Comparison of ENCODE assay signal across 1 cellular context in genomic region chr6:7261030-7261841, GRCh38.
TF ChIP-seq lines count a peak whose summit lies in the region.

No MANE protein-coding gene starts in this region.

TF ChIP-seq in K562, 482 proteins besides CTCF, POLR2A, EP300 and RAD21 (continued from another document and continues in another):
- TF ChIP-seq CAMTA2 (CRISPR knock-in tag; conservative IDR thresholded peaks at IDR 0.05) (no peak), RHOXF2B (CRISPR knock-in tag; conservative IDR thresholded peaks at IDR 0.05) (no peak), ESRRA (IDR thresholded peaks at IDR 0.05; ENCODE audit: borderline replicate concordance, low read depth) (peak; percentile 33; the same call in 1 of the 2 replicates), ZNF121 (CRISPR knock-in tag; conservative IDR thresholded peaks at IDR 0.05) (no peak), ARHGAP35 (IDR thresholded peaks at IDR 0.05; ENCODE audit: partially characterized antibody) (no peak), SMARCB1 (IDR thresholded peaks at IDR 0.05; ENCODE audit: insufficient read length, low read depth) (no peak), NKRF (IDR thresholded peaks at IDR 0.05; ENCODE audit: borderline replicate concordance) (no peak), ZNF696 (CRISPR knock-in tag; conservative IDR thresholded peaks at IDR 0.05) (no peak), SPI1 (IDR thresholded peaks at IDR 0.05; ENCODE audit: borderline replicate concordance, low read depth, low read length) (no peak), TARDBP (IDR thresholded peaks at IDR 0.05) (no peak), MCM3 (IDR thresholded peaks at IDR 0.05) (no peak), BHLHE40 (IDR thresholded peaks at IDR 0.05; ENCODE audit: low read length) (no peak), MIER1 (IDR thresholded peaks at IDR 0.05; ENCODE audit: low read depth) (no peak), ZNF75A (CRISPR knock-in tag; IDR thresholded peaks at IDR 0.05) (no peak), HNRNPK (IDR thresholded peaks at IDR 0.05; ENCODE audit: low read depth, low read length, poor library complexity, severe bottlenecking) (no peak), ZFP30 (CRISPR knock-in tag; IDR thresholded peaks at IDR 0.05; ENCODE audit: borderline replicate concordance) (no peak), HINFP (tag; conservative IDR thresholded peaks at IDR 0.05; ENCODE audit: low read depth) (0 out of 2 replicates have a peak, but pooled peaks have one; percentile 27), ZNF695 (CRISPR knock-in tag; IDR thresholded peaks at IDR 0.05) (no peak), DNMT1 (IDR thresholded peaks at IDR 0.05) (no peak), PHF20 (IDR thresholded peaks at IDR 0.05; ENCODE audit: partially characterized antibody) (peak; percentile 32), NFATC3 (IDR thresholded peaks at IDR 0.05) (no peak), ARID2 (IDR thresholded peaks at IDR 0.05) (no peak), U2AF2 (optimal IDR thresholded peaks at IDR 0.05; ENCODE audit: low read depth, low read length) (no peak), TAF15 (IDR thresholded peaks at IDR 0.05; ENCODE audit: low read depth, low read length) (no peak), ZNF165 (CRISPR knock-in tag; IDR thresholded peaks at IDR 0.05; ENCODE audit: borderline replicate concordance) (no peak), MITF (IDR thresholded peaks at IDR 0.05) (no peak), EP400 (IDR thresholded peaks at IDR 0.05) (no peak), PCBP2 (IDR thresholded peaks at IDR 0.05; ENCODE audit: low read depth, low read length, poor library complexity, severe bottlenecking) (no peak), SLC30A9 (CRISPR knock-in tag; IDR thresholded peaks at IDR 0.05) (no peak), ZNF274 (IDR thresholded peaks at IDR 0.05; ENCODE audit: borderline replicate concordance, low read depth, low read length) (no peak), BRCA1 (IDR thresholded peaks at IDR 0.05) (no peak), BRCA1 (CRISPR knock-in tag; IDR thresholded peaks at IDR 0.05) (no peak), IFI16 (CRISPR knock-in tag; IDR thresholded peaks at IDR 0.05) (no peak), ZNF184 (CRISPR knock-in tag; IDR thresholded peaks at IDR 0.05) (no peak), CBX2 (IDR thresholded peaks at IDR 0.05; ENCODE audit: insufficient read depth, low read length, poor library complexity, severe bottlenecking) (no peak), MEF2A (IDR thresholded peaks at IDR 0.05; ENCODE audit: control insufficient read depth, low read depth, low read length) (no peak), ZNF707 (CRISPR knock-in tag; conservative IDR thresholded peaks at IDR 0.05) (no peak), SFPQ (IDR thresholded peaks at IDR 0.05; ENCODE audit: low read depth, low read length) (no peak), SMAD2 (IDR thresholded peaks at IDR 0.05; ENCODE audit: low read depth, low read length) (no peak), PTRF (tag; IDR thresholded peaks at IDR 0.05) (no peak), ZNF511 (CRISPR knock-in tag; IDR thresholded peaks at IDR 0.05) (no peak), BDP1 (IDR thresholded peaks at IDR 0.05; ENCODE audit: insufficient read depth, insufficient read length) (no peak), RNF2 (IDR thresholded peaks at IDR 0.05) (no peak), DPF2 (IDR thresholded peaks at IDR 0.05) (peak; percentile 13; the same call in 1 of the 2 replicates), NUFIP1 (IDR thresholded peaks at IDR 0.05; ENCODE audit: partially characterized antibody) (no peak), TRIM24 (IDR thresholded peaks at IDR 0.05) (no peak), FOS (IDR thresholded peaks at IDR 0.05; ENCODE audit: extremely low read depth, insufficient read length) (no peak), PTBP1 (IDR thresholded peaks at IDR 0.05; ENCODE audit: low read depth, low read length) (no peak), POLR3G (IDR thresholded peaks at IDR 0.05; ENCODE audit: extremely low read depth, insufficient read length, insufficient replicate concordance) (no peak), ZNF699 (CRISPR knock-in tag; IDR thresholded peaks at IDR 0.05; ENCODE audit: insufficient replicate concordance) (no peak), PREB (CRISPR knock-in tag; IDR thresholded peaks at IDR 0.05) (no peak), HDAC8 (tag; IDR thresholded peaks at IDR 0.05) (no peak), IRF2 (CRISPR knock-in tag; IDR thresholded peaks at IDR 0.05) (no peak)
- TF ChIP-seq, protein P1, sequence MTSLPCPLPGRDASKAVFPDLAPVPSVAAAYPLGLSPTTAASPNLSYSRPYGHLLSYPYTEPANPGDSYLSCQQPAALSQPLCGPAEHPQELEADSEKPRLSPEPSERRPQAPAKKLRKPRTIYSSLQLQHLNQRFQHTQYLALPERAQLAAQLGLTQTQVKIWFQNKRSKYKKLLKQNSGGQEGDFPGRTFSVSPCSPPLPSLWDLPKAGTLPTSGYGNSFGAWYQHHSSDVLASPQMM (CRISPR knock-in tag; IDR thresholded peaks at IDR 0.05): no peak
- TF ChIP-seq, protein P2, sequence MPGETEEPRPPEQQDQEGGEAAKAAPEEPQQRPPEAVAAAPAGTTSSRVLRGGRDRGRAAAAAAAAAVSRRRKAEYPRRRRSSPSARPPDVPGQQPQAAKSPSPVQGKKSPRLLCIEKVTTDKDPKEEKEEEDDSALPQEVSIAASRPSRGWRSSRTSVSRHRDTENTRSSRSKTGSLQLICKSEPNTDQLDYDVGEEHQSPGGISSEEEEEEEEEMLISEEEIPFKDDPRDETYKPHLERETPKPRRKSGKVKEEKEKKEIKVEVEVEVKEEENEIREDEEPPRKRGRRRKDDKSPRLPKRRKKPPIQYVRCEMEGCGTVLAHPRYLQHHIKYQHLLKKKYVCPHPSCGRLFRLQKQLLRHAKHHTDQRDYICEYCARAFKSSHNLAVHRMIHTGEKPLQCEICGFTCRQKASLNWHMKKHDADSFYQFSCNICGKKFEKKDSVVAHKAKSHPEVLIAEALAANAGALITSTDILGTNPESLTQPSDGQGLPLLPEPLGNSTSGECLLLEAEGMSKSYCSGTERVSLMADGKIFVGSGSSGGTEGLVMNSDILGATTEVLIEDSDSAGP (CRISPR knock-in tag; IDR thresholded peaks at IDR 0.05): no peak
- TF ChIP-seq, protein P3, sequence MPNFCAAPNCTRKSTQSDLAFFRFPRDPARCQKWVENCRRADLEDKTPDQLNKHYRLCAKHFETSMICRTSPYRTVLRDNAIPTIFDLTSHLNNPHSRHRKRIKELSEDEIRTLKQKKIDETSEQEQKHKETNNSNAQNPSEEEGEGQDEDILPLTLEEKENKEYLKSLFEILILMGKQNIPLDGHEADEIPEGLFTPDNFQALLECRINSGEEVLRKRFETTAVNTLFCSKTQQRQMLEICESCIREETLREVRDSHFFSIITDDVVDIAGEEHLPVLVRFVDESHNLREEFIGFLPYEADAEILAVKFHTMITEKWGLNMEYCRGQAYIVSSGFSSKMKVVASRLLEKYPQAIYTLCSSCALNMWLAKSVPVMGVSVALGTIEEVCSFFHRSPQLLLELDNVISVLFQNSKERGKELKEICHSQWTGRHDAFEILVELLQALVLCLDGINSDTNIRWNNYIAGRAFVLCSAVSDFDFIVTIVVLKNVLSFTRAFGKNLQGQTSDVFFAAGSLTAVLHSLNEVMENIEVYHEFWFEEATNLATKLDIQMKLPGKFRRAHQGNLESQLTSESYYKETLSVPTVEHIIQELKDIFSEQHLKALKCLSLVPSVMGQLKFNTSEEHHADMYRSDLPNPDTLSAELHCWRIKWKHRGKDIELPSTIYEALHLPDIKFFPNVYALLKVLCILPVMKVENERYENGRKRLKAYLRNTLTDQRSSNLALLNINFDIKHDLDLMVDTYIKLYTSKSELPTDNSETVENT (CRISPR knock-in tag; IDR thresholded peaks at IDR 0.05): no peak
- TF ChIP-seq, protein P4, sequence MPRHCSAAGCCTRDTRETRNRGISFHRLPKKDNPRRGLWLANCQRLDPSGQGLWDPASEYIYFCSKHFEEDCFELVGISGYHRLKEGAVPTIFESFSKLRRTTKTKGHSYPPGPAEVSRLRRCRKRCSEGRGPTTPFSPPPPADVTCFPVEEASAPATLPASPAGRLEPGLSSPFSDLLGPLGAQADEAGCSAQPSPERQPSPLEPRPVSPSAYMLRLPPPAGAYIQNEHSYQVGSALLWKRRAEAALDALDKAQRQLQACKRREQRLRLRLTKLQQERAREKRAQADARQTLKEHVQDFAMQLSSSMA (CRISPR knock-in tag; IDR thresholded peaks at IDR 0.05): no peak
- TF ChIP-seq, protein P5, sequence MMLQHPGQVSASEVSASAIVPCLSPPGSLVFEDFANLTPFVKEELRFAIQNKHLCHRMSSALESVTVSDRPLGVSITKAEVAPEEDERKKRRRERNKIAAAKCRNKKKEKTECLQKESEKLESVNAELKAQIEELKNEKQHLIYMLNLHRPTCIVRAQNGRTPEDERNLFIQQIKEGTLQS (IDR thresholded peaks at IDR 0.05): no peak
- TF ChIP-seq, protein P5 (CRISPR knock-in tag; conservative IDR thresholded peaks at IDR 0.05): no peak
